8 cellular contexts compared by ENCODE assay signal in genomic region chr2:189673661-189674373, GRCh38. TPM values are rescaled to one million over a fixed set of nuclear protein-coding genes. Genes with fewer than 3 reads are reported as not detected.
DNase-seq lines count a peak whose midpoint lies in the region; ATAC-seq, FAIRE-seq and TF ChIP-seq lines count a peak whose summit lies in the region.

No MANE protein-coding gene starts in this region.

- H3K36me3 ChIP-seq in heart right ventricle (peaks cover 0 to 37% (median 9%) of the 10 kb centered on the region in 9 donors), small intestine (ENCODE audit: control insufficient read depth in 2 of 2, insufficient read depth in 2 of 2, low read length in 2 of 2) (peaks cover 0 to 3% of the 10 kb centered on the region in 2 donors)

- peaks cover 11% of the 10 kb centered on the region for H3K9me3 Mint-ChIP-seq in activated CD8-positive, alpha-beta memory T cell treated with anti-CD3 and anti-CD28 coated beads, Interleukin-2, amount 10 ng/mL, durations not matched to agents 7 days and 5 days (ENCODE audit: low read depth)
- H3K9me3 Mint-ChIP-seq in activated CD4-positive, alpha-beta memory T cell treated with anti-CD3 and anti-CD28 coated beads for 36 hours = peaks cover 13% of the 10 kb centered on the region

- H3K27ac ChIP-seq in heart right ventricle (peak overlapping the region; percentile 88 to 99 (median 98)), small intestine (ENCODE audit: low read depth in 1 of 2, low read length in 1 of 2) (peak overlapping the region; percentile 95)

- CTCF ChIA-PET in activated CD8-positive, alpha-beta memory T cell treated with anti-CD3 and anti-CD28 coated beads, Interleukin-2, amount 10 ng/mL, durations not matched to agents 7 days and 5 days (lab: Charles Lee) = interaction anchor here (1.0 to 6.7 kb wide), 9 partner anchors 10 to 125 kb away, joined by 3 to 65 read pairs (median 5); partner anchors contain the start of genes ASNSD1 and OSGEPL1
- CTCF ChIA-PET in activated CD4-positive, alpha-beta memory T cell treated with anti-CD3 and anti-CD28 coated beads for 36 hours (lab: Charles Lee) = interaction anchor here (0.5 to 6.7 kb wide), 12 partner anchors 9 to 627 kb away, joined by 3 to 111 read pairs (median 6); partner anchors contain the start of genes ASNSD1 and OSGEPL1

- H3K36me3 Mint-ChIP-seq in activated CD8-positive, alpha-beta memory T cell treated with anti-CD3 and anti-CD28 coated beads, Interleukin-2, amount 10 ng/mL, durations not matched to agents 7 days and 5 days = peaks cover 40% of the 10 kb centered on the region
- H3K36me3 Mint-ChIP-seq in activated CD4-positive, alpha-beta memory T cell treated with anti-CD3 and anti-CD28 coated beads for 36 hours = peaks cover 29% of the 10 kb centered on the region

- no peak for TF ChIP-seq CTCF in heart right ventricle (IDR thresholded peaks at IDR 0.05)

- H3K4me3 Mint-ChIP-seq in activated CD8-positive, alpha-beta memory T cell treated with anti-CD3 and anti-CD28 coated beads, Interleukin-2, amount 10 ng/mL, durations not matched to agents 7 days and 5 days = peak overlapping the region; percentile 60
- peak overlapping the region; percentile 92 for H3K4me3 Mint-ChIP-seq in activated CD4-positive, alpha-beta memory T cell treated with anti-CD3 and anti-CD28 coated beads for 36 hours

- DNase-seq in activated CD8-positive, alpha-beta memory T cell treated with anti-CD3 and anti-CD28 coated beads, Interleukin-2, amount 10 ng/mL, durations not matched to agents 7 days and 5 days = no peak
- DNase-seq in activated CD8-positive, alpha-beta memory T cell treated with anti-CD3 and anti-CD28 coated beads for 24 hours = no peak
- no peak for DNase-seq in activated CD4-positive, alpha-beta memory T cell treated with anti-CD3 and anti-CD28 coated beads for 36 hours
- no peak for DNase-seq in heart right ventricle
- no peak for DNase-seq in small intestine
- no peak for DNase-seq in AML-193 (lab: John Stamatoyannopoulos, UW)

- H3K9me3 ChIP-seq in heart right ventricle = peaks cover 0 to 12% (median 5%) of the 10 kb centered on the region in 11 donors
- no peaks in the 10 kb centered on the region for H3K9me3 ChIP-seq in small intestine (ENCODE audit: control insufficient read depth, low read depth)

- peaks cover 25% of the 10 kb centered on the region for H3K4me1 Mint-ChIP-seq in activated CD8-positive, alpha-beta memory T cell treated with anti-CD3 and anti-CD28 coated beads, Interleukin-2, amount 10 ng/mL, durations not matched to agents 7 days and 5 days
- peaks cover 24% of the 10 kb centered on the region for H3K4me1 Mint-ChIP-seq in activated CD4-positive, alpha-beta memory T cell treated with anti-CD3 and anti-CD28 coated beads for 36 hours (ENCODE audit: low read depth)

- 32 to 34% methylated on average over 12 of the region's 12 CpGs for WGBS in heart right ventricle, 2 donors
- WGBS in small intestine, 3 donors = 36 to 42% (median 40%) methylated on average over 12 of the region's 12 CpGs

- H3K4me1 ChIP-seq in heart right ventricle (peaks cover 0 to 31% (median 23%) of the 10 kb centered on the region in 9 donors), small intestine (ENCODE audit: control insufficient read depth in 2 of 2, insufficient read depth in 1 of 2, low read depth in 1 of 2, low read length in 1 of 2) (peaks cover 0 to 10% of the 10 kb centered on the region in 2 donors)

- H3K4me3 ChIP-seq in heart right ventricle (peak overlapping the region in 9 of 10 donors; percentile 49 to 82 (median 68)), small intestine (ENCODE audit: low read depth in 1 of 2, low read length in 2 of 2) (peak overlapping the region in 1 of 2 donors; percentile 57)

- H3K27me3 ChIP-seq in heart right ventricle = no peaks in the 10 kb centered on the region
- no peaks in the 10 kb centered on the region for H3K27me3 ChIP-seq in small intestine (ENCODE audit: control insufficient read depth in 2 of 2, insufficient read depth in 2 of 2, low read length in 2 of 2)

- POLR2A ChIA-PET in activated CD4-positive, alpha-beta memory T cell treated with anti-CD3 and anti-CD28 coated beads for 36 hours (lab: Charles Lee) = interaction anchor here (0.5 to 2.3 kb wide), 7 partner anchors 9 to 118 kb away, joined by 3 to 16 read pairs (median 5); partner anchors contain the start of genes ASNSD1, ORMDL1 and PMS1

- intact Hi-C loops in activated CD4-positive, alpha-beta memory T cell treated with anti-CD3 and anti-CD28 coated beads for 36 hours (cut with micrococcal nuclease) = loop anchor here (1.0 kb wide), 4 partner anchors 13 to 110 kb away; partner anchors contain the start of genes ASNSD1, ORMDL1, OSGEPL1 and PMS1
- intact Hi-C loops in heart right ventricle (cut with DNase I) = loop anchor here in 2 of 10 donors (1.0 kb wide), 1 partner anchor 13 kb away; the partner anchor contains the start of gene ASNSD1 (in 2 of the 2)

- no peak for ATAC-seq in activated CD8-positive, alpha-beta memory T cell treated with anti-CD3 and anti-CD28 coated beads, Interleukin-2, amount 10 ng/mL, durations not matched to agents 7 days and 5 days
- ATAC-seq in heart right ventricle = peak in 7 of 8 donors; percentile 4 to 55 (median 31)
- no peak for ATAC-seq in HG03565 (IDR thresholded peaks at IDR 0.05; ENCODE audit: unreplicated experiment)
- no peak for ATAC-seq in HG03108 (IDR thresholded peaks at IDR 0.05; ENCODE audit: unreplicated experiment)

- no peaks in the 10 kb centered on the region for H3K27me3 Mint-ChIP-seq in activated CD8-positive, alpha-beta memory T cell treated with anti-CD3 and anti-CD28 coated beads, Interleukin-2, amount 10 ng/mL, durations not matched to agents 7 days and 5 days
- no peaks in the 10 kb centered on the region for H3K27me3 Mint-ChIP-seq in activated CD4-positive, alpha-beta memory T cell treated with anti-CD3 and anti-CD28 coated beads for 36 hours

- H3K27ac Mint-ChIP-seq in activated CD8-positive, alpha-beta memory T cell treated with anti-CD3 and anti-CD28 coated beads, Interleukin-2, amount 10 ng/mL, durations not matched to agents 7 days and 5 days = peak overlapping the region; percentile 67
- H3K27ac Mint-ChIP-seq in activated CD4-positive, alpha-beta memory T cell treated with anti-CD3 and anti-CD28 coated beads for 36 hours = peak overlapping the region; percentile 73

- FAIRE-seq in small intestine (lab: Jason Lieb, UNC) = no peak

RNA-seq across cellular contexts. Expression of gene ANKAR, which starts 0.7 kb away (rescaled TPM):
- total RNA-seq in activated CD8-positive, alpha-beta memory T cell treated with anti-CD3 and anti-CD28 coated beads, Interleukin-2, amount 10 ng/mL, durations not matched to agents 7 days and 5 days = 1 to 10 TPM; 4.8 to 9.3 TPM
- total RNA-seq in activated CD4-positive, alpha-beta memory T cell treated with anti-CD3 and anti-CD28 coated beads for 36 hours = 1 to 10 TPM; 3.4 to 4.2 TPM
- total RNA-seq in heart right ventricle = 1 to 10 TPM; 4.4 to 9.3 (median 5.8) TPM
- polyA plus RNA-seq in heart right ventricle = 1 to 10 TPM in 1 of 2 donors, under 1 TPM in 1; 0.64 to 5.6 TPM
- 1 to 10 TPM in 1 of 3 donors, under 1 TPM in 2; 0.45 to 1.5 (median 0.81) TPM for polyA plus RNA-seq in small intestine

RNA-seq across cellular contexts. Expression of gene ASNSD1, which starts 12.6 kb away (rescaled TPM):
- total RNA-seq in activated CD8-positive, alpha-beta memory T cell treated with anti-CD3 and anti-CD28 coated beads, Interleukin-2, amount 10 ng/mL, durations not matched to agents 7 days and 5 days = 10 to 100 TPM; 30.7 to 39.1 TPM
- total RNA-seq in activated CD4-positive, alpha-beta memory T cell treated with anti-CD3 and anti-CD28 coated beads for 36 hours = 10 to 100 TPM; 44.5 to 47.0 TPM
- total RNA-seq in heart right ventricle = 10 to 100 TPM; 25.9 to 46.7 (median 30.8) TPM
- polyA plus RNA-seq in heart right ventricle (10 to 100 TPM; 29.3 to 32.1 TPM), small intestine (10 to 100 TPM; 27.5 to 38.2 (median 32.4) TPM)

Comparison
In these comparisons a context has a peak if more than half of its experiments do, and no peak if none do; other contexts are left out.
1. ATAC-seq: peak in heart right ventricle (7 of 8); none in activated CD8-positive, alpha-beta memory T cell treated with anti-CD3 and anti-CD28 coated beads, Interleukin-2, amount 10 ng/mL, durations not matched to agents 7 days and 5 days (single experiment), HG03565 (single experiment) and HG03108 (single experiment).